ENCODE assay signal across 1 cellular context in genomic region chr7:140229591-140230516, GRCh38.
TF ChIP-seq lines count a peak whose summit lies in the region.

No MANE protein-coding gene starts in this region.

TF ChIP-seq in HepG2, 621 proteins besides CTCF, POLR2A, EP300 and RAD21 (continued from another document and continues in another):
- TF ChIP-seq ZNF512 (CRISPR knock-in tag; IDR thresholded peaks at IDR 0.05) (no peak), TOPORS (CRISPR knock-in tag; IDR thresholded peaks at IDR 0.05) (no peak; the same call in 1 of the 2 replicates), ZNF644 (CRISPR knock-in tag; IDR thresholded peaks at IDR 0.05; ENCODE audit: low read depth) (0 out of 2 replicates have a peak, but pooled peaks have one; percentile 15), ZNF746 (CRISPR knock-in tag; IDR thresholded peaks at IDR 0.05) (peak; percentile 96), CREM (IDR thresholded peaks at IDR 0.05) (peak; percentile 97), CREM (CRISPR knock-in tag; IDR thresholded peaks at IDR 0.05) (no peak), ZBTB1 (CRISPR knock-in tag; IDR thresholded peaks at IDR 0.05; ENCODE audit: borderline replicate concordance) (peak; percentile 92; the same call in 1 of the 2 replicates), ZNF24 (IDR thresholded peaks at IDR 0.05) (no peak), RFXAP (CRISPR knock-in tag; IDR thresholded peaks at IDR 0.05; ENCODE audit: borderline replicate concordance) (peak; percentile 63; the same call in 1 of the 2 replicates), ZNF687 (CRISPR knock-in tag; IDR thresholded peaks at IDR 0.05) (peak; percentile 76), ZNF468 (CRISPR knock-in tag; IDR thresholded peaks at IDR 0.05) (no peak), SP4 (CRISPR knock-in tag; IDR thresholded peaks at IDR 0.05) (peak; percentile 39; the same call in 1 of the 2 replicates), IRF1 (CRISPR knock-in tag; IDR thresholded peaks at IDR 0.05; ENCODE audit: low read depth) (no peak), ZKSCAN1 (IDR thresholded peaks at IDR 0.05; ENCODE audit: low read length) (0 out of 2 replicates have a peak, but pooled peaks have one; percentile 34), JARID2 (CRISPR knock-in tag; IDR thresholded peaks at IDR 0.05; ENCODE audit: insufficient replicate concordance) (peak; percentile 48), ZNF281 (CRISPR knock-in tag; IDR thresholded peaks at IDR 0.05; ENCODE audit: borderline replicate concordance) (peak; percentile 86), ZNF576 (CRISPR knock-in tag; IDR thresholded peaks at IDR 0.05) (no peak), NR0B2 (CRISPR knock-in tag; IDR thresholded peaks at IDR 0.05) (0 out of 2 replicates have a peak, but pooled peaks have one; percentile 17), GATA4 (IDR thresholded peaks at IDR 0.05; ENCODE audit: borderline replicate concordance, low read depth) (peak; percentile 86; the same call in 1 of the 2 replicates), ZNF800 (CRISPR knock-in tag; IDR thresholded peaks at IDR 0.05) (peak; percentile 63; the same call in 1 of the 2 replicates), ZBTB10 (CRISPR knock-in tag; IDR thresholded peaks at IDR 0.05; ENCODE audit: borderline replicate concordance) (peak; percentile 100), SOX13 (IDR thresholded peaks at IDR 0.05) (peak; percentile 85), SOX13 (CRISPR knock-in tag; conservative IDR thresholded peaks at IDR 0.05 in 1 of 2, IDR thresholded peaks at IDR 0.05 in 1 of 2) (peak in 1 of 2 experiments; percentile 97; a peak in 2 of 4 replicates), ZNF713 (CRISPR knock-in tag; IDR thresholded peaks at IDR 0.05) (no peak), NCOA1 (CRISPR knock-in tag; IDR thresholded peaks at IDR 0.05) (peak; percentile 67; the same call in 1 of the 2 replicates), ZFP36L1 (CRISPR knock-in tag; IDR thresholded peaks at IDR 0.05) (peak; percentile 77), NFIC (IDR thresholded peaks at IDR 0.05; ENCODE audit: low read length) (peak; percentile 98), ZBTB25 (CRISPR knock-in tag; IDR thresholded peaks at IDR 0.05) (peak; percentile 90), RBM22 (optimal IDR thresholded peaks at IDR 0.05; ENCODE audit: low read length) (peak; percentile 70), BRF2 (CRISPR knock-in tag; IDR thresholded peaks at IDR 0.05) (peak; percentile 86; the same call in 1 of the 2 replicates), ZSCAN30 (CRISPR knock-in tag; IDR thresholded peaks at IDR 0.05) (no peak; the same call in 1 of the 2 replicates), SETDB1 (CRISPR knock-in tag; IDR thresholded peaks at IDR 0.05; ENCODE audit: borderline replicate concordance) (no peak), ARID5B (CRISPR knock-in tag; IDR thresholded peaks at IDR 0.05) (peak; percentile 98), KLF15 (CRISPR knock-in tag; IDR thresholded peaks at IDR 0.05; ENCODE audit: borderline replicate concordance) (no peak), SOX6 (IDR thresholded peaks at IDR 0.05) (no peak), SOX6 (CRISPR knock-in tag; IDR thresholded peaks at IDR 0.05) (peak; percentile 96), RFX3 (CRISPR knock-in tag; IDR thresholded peaks at IDR 0.05) (peak; percentile 50; the same call in 1 of the 2 replicates)
